In the genomic region with DNA sequence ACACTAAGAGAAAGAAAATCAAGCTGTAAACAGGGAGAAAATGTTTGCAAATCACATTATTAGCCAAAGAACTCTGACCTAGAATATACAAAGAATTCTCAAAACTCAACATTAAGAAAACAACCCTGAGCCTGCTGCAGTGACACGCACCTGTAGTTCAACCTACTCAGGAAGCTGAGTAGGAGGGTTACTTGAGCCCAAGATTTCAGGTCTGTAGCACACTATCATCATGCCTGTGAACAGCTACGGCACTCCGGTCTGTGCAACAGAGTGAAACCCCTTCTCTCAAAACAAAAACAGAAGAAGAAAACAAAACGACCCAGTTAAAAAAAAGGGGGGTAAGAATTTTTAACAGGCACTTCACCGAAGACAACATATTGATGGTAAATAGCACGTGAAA, we compare ENCODE assay signal across 13 cellular contexts. TPM values are rescaled to one million over a fixed set of nuclear protein-coding genes. Genes with fewer than 3 reads are reported as not detected.
DNase-seq lines count a peak whose midpoint lies in the region; ATAC-seq and TF ChIP-seq lines count a peak whose summit lies in the region.
"Had no signal": no experiment of that assay in that cellular context is flagged by ENCODE, and none has a peak within 500 bp of the region (broad histone marks: within the 10 kb centered on the region; RNA-seq: fewer than 3 reads in every experiment).

No MANE protein-coding gene starts in this region.

- peaks cover 32 to 39% (median 39%) of the 10 kb centered on the region in 3 donors for H3K4me1 Mint-ChIP-seq in IgD-negative memory B cell

- H3K27me3 ChIP-seq in hepatocyte (no peaks in the 10 kb centered on the region), dorsolateral prefrontal cortex (no peaks in the 10 kb centered on the region)
- H3K27me3 ChIP-seq: spleen had no signal

- DNase-seq in GM10266 (ENCODE audit: extremely low spot score) (peak; percentile 16), DMS79 treated with DMSO at 0.1 percent for 48 hours (lab: John Stamatoyannopoulos, UW) (no peak), hepatocyte (ENCODE audit: low spot score) (no peak), dorsolateral prefrontal cortex (no peak), NCI-H748 (lab: John Stamatoyannopoulos, UW; ENCODE audit: unreplicated experiment) (no peak)
- DNase-seq: NCI-H1694 treated with DMSO at 0.1 percent for 48 hours; RPMI8226; spleen; stimulated activated naive CD4-positive, alpha-beta T cell treated with Interleukin-2 at 50 U/mL for 16 hours had no signal

- peak overlapping the region; percentile 24 to 87 (median 59) for H3K27ac Mint-ChIP-seq in IgD-negative memory B cell
- H3K27ac Mint-ChIP-seq: activated naive CD4-positive, alpha-beta T cell treated with anti-CD3 and anti-CD28 coated beads, Interleukin-2, amount 50 U/mL, for 72 hours had no signal

- H3K4me1 ChIP-seq in hepatocyte (ENCODE audit: insufficient read depth), result no peaks in the 10 kb centered on the region

- H3K9me2 ChIP-seq in hepatocyte (replicated peaks; ENCODE audit: insufficient read depth), result no peaks in the 10 kb centered on the region

- no peaks in the 10 kb centered on the region for H3K9me3 Mint-ChIP-seq in IgD-negative memory B cell
- H3K9me3 Mint-ChIP-seq: activated naive CD4-positive, alpha-beta T cell treated with anti-CD3 and anti-CD28 coated beads, Interleukin-2, amount 50 U/mL, for 72 hours had no signal

- ATAC-seq in GM19463 (IDR thresholded peaks at IDR 0.05; ENCODE audit: unreplicated experiment) (peak; percentile 88), HG02884 (IDR thresholded peaks at IDR 0.05; ENCODE audit: unreplicated experiment) (peak; percentile 98)
- ATAC-seq: activated naive CD4-positive, alpha-beta T cell treated with anti-CD3 and anti-CD28 coated beads, Interleukin-2, amount 50 U/mL, for 72 hours had no signal

- H3K79me2 ChIP-seq in hepatocyte, result peaks cover 47% of the 10 kb centered on the region

- no peaks in the 10 kb centered on the region for H3K9me3 ChIP-seq in hepatocyte (ENCODE audit: low read depth)
- H3K9me3 ChIP-seq: spleen had no signal

- TF ChIP-seq CTCF in GM10266 (IDR thresholded peaks at IDR 0.05; ENCODE audit: control insufficient read depth, insufficient read depth, low read depth, missing control alignments) (no peak), hepatocyte (IDR thresholded peaks at IDR 0.05; ENCODE audit: poor library complexity) (no peak), dorsolateral prefrontal cortex (IDR thresholded peaks at IDR 0.05 in 54 of 56, conservative IDR thresholded peaks at IDR 0.05 in 2 of 56; ENCODE audit: low read depth in 1 of 56, partially characterized antibody in 56 of 56) (no peak)

- peaks cover 13% of the 10 kb centered on the region for H3K36me3 Mint-ChIP-seq in IgD-negative memory B cell
- H3K36me3 Mint-ChIP-seq: activated naive CD4-positive, alpha-beta T cell treated with anti-CD3 and anti-CD28 coated beads, Interleukin-2, amount 50 U/mL, for 72 hours had no signal

- no peaks in the 10 kb centered on the region for H3K27me3 Mint-ChIP-seq in IgD-negative memory B cell

- 91% methylated on average over 6 of the region's 6 CpGs for WGBS in hepatocyte (ENCODE audit: low lambda C conversion rate, missing lambda C conversion rate)

- no peak overlapping the region for H3K4me2 ChIP-seq in hepatocyte

- intact Hi-C loops in dorsolateral prefrontal cortex (cut with DNase I), result no loop called here

- H3K4me3 Mint-ChIP-seq in IgD-negative memory B cell, result peak overlapping the region; percentile 60 to 92 (median 76)

- H2AFZ ChIP-seq in hepatocyte, result no peak overlapping the region

- H3K27ac ChIP-seq in hepatocyte (no peak overlapping the region), dorsolateral prefrontal cortex (peak overlapping the region in 18 of 59 donors; percentile 1 to 64 (median 26))

- no peaks in the 10 kb centered on the region for H4K20me1 ChIP-seq in hepatocyte (ENCODE audit: insufficient read depth, poor library complexity, severe bottlenecking)

- no peaks in the 10 kb centered on the region for H3K36me3 ChIP-seq in hepatocyte (replicated peaks; ENCODE audit: insufficient read depth, low read depth)

- H3K4me3 ChIP-seq in hepatocyte (no peak overlapping the region), dorsolateral prefrontal cortex (peak overlapping the region in 3 of 59 donors; percentile 8 to 19 (median 16))

RNA-seq across cellular contexts. Expression of a gene that starts 20.8 kb away (rescaled TPM):
- polyA plus RNA-seq in IgD-negative memory B cell (55.8 TPM), hepatocyte (17.1 and 19.0 TPM in 2 replicates)
- total RNA-seq in hepatocyte (17.4 and 18.5 TPM in 2 replicates), dorsolateral prefrontal cortex (10 to 100 TPM; 17.4 to 41.1 (median 25.1) TPM)
